In the genomic region with DNA sequence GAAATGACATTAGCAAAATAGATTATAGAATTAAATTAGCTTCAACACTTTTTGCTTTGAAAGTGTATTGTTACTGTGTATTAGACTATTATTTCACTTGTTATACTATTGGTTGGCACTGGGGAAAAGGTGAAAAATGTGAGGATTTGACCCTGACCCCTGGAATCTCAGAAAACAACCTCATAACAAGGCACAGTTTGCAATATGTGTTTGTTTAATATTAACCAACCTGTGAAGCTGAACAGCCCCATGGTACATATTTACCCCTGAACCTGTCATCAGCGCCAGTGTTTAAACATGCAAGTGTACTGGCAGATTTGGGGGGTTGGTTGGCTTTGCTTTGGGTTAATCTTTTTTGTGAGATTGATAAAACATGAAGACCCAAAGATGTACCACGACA, we compare ENCODE assay signal across 35 cellular contexts. TPM values are rescaled to one million over a fixed set of nuclear protein-coding genes. Genes with fewer than 3 reads are reported as not detected.
"Had no signal": no experiment of that assay in that cellular context is flagged by ENCODE, and none has a peak within 500 bp of the region (broad histone marks: within the 10 kb centered on the region; RNA-seq: fewer than 3 reads in every experiment).

No MANE protein-coding gene starts in this region.

- ATAC-seq: activated CD4-positive, alpha-beta T cell treated with anti-CD3 and anti-CD28 coated beads for 36 hours; activated CD8-positive, alpha-beta memory T cell treated with anti-CD3 and anti-CD28 coated beads, Interleukin-2, amount 10 ng/mL, durations not matched to agents 7 days and 5 days; activated CD8-positive, alpha-beta T cell treated with anti-CD3 and anti-CD28 coated beads, Interleukin-2, amount 10 ng/mL, durations not matched to agents 7 days and 5 days; activated naive CD8-positive, alpha-beta T cell treated with anti-CD3 and anti-CD28 coated beads, Interleukin-2, amount 50 U/mL, for 24 hours; body of pancreas; effector memory CD8-positive, alpha-beta T cell; gastroesophageal sphincter; T-helper 17 cell had no signal

- H3K4me1 ChIP-seq: adrenal gland, gastroesophageal sphincter had no signal

- H3K27ac ChIP-seq: adrenal gland, epithelial cell of prostate, esophagus squamous epithelium, gastroesophageal sphincter, WERI-Rb-1 had no signal

- H3K27me3 ChIP-seq: adrenal gland, body of pancreas, esophagus squamous epithelium, gastroesophageal sphincter had no signal

- H3K4me3 ChIP-seq: adrenal gland, body of pancreas, esophagus squamous epithelium, gastroesophageal sphincter had no signal

- H3K9me3 ChIP-seq: adrenal gland, body of pancreas, esophagus squamous epithelium, gastroesophageal sphincter had no signal

- DNase-seq: activated CD4-positive, alpha-beta memory T cell treated with anti-CD3 and anti-CD28 coated beads for 36 hours; activated CD4-positive, alpha-beta T cell treated with anti-CD3 and anti-CD28 coated beads for 36 hours; activated CD4-positive, alpha-beta T cell treated with anti-CD3 and anti-CD28 coated beads, Interleukin-2, amount 10 ng/mL, durations not matched to agents 24 days and 14 days; activated CD4-positive, CD25-positive, alpha-beta regulatory T cell; activated CD4-positive, CD25-positive, alpha-beta regulatory T cell treated with anti-CD3 and anti-CD28 coated beads, Interleukin-2, amount 50 U/mL, for 72 hours; activated CD8-positive, alpha-beta memory T cell treated with anti-CD3 and anti-CD28 coated beads, Interleukin-2, amount 10 ng/mL, durations not matched to agents 7 days and 5 days; activated CD8-positive, alpha-beta memory T cell treated with anti-CD3 and anti-CD28 coated beads, Interleukin-2, amount 50 U/mL, for 4 hours; activated CD8-positive, alpha-beta T cell treated with anti-CD3 and anti-CD28 coated beads, Interleukin-2, amount 10 ng/mL, durations not matched to agents 7 days and 5 days; activated effector memory CD4-positive, alpha-beta T cell treated with anti-CD3 and anti-CD28 coated beads, Interleukin-2, amount 50 U/mL, for 16 hours; activated naive CD4-positive, alpha-beta T cell treated with anti-CD3 and anti-CD28 coated beads for 36 hours; activated naive CD8-positive, alpha-beta T cell treated with anti-CD3 and anti-CD28 coated beads for 36 hours; activated naive CD8-positive, alpha-beta T cell treated with anti-CD3 and anti-CD28 coated beads, Interleukin-2, amount 50 U/mL, for 24 hours; activated T-cell treated with anti-CD3 and anti-CD28 coated beads, Interleukin-2, amount 50 U/mL, for 1 hour; activated T-cell treated with anti-CD3 and anti-CD28 coated beads, Interleukin-2, amount 50 U/mL, for 48 hours; adrenal gland; amygdala; aorta; caudate nucleus; cortex of kidney; dermis blood vessel endothelial cell; effector CD4-positive, alpha-beta T cell; effector memory CD8-positive, alpha-beta T cell; esophagus squamous epithelium; foreskin melanocyte; T-helper 1 cell; T-helper 17 cell; T1000; WERI-Rb-1 had no signal

- H3K36me3 ChIP-seq: adrenal gland, esophagus squamous epithelium, gastroesophageal sphincter, WERI-Rb-1 had no signal

RNA-seq across cellular contexts. Expression of a gene that starts 11.7 kb away (rescaled TPM):
- total RNA-seq: activated CD4-positive, alpha-beta memory T cell treated with anti-CD3 and anti-CD28 coated beads for 36 hours; activated CD4-positive, alpha-beta T cell treated with anti-CD3 and anti-CD28 coated beads for 36 hours; activated CD4-positive, alpha-beta T cell treated with anti-CD3 and anti-CD28 coated beads, Interleukin-2, amount 10 ng/mL, durations not matched to agents 24 days and 14 days; activated CD8-positive, alpha-beta memory T cell treated with anti-CD3 and anti-CD28 coated beads for 36 hours; activated CD8-positive, alpha-beta memory T cell treated with anti-CD3 and anti-CD28 coated beads, Interleukin-2, amount 10 ng/mL, durations not matched to agents 7 days and 5 days; activated CD8-positive, alpha-beta T cell treated with anti-CD3 and anti-CD28 coated beads, Interleukin-2, amount 10 ng/mL, durations not matched to agents 7 days and 5 days; activated naive CD4-positive, alpha-beta T cell treated with anti-CD3 and anti-CD28 coated beads for 36 hours; activated naive CD8-positive, alpha-beta T cell treated with anti-CD3 and anti-CD28 coated beads for 36 hours; activated T-helper 1 cell treated with anti-CD3 and anti-CD28 coated beads, Interleukin-12 subunit alpha, Interleukin-12 subunit beta, Interleukin-2, Interleukin-4 antibody, amounts not matched to agents 30 ng/mL and 10 ng/mL and 1 ng/mL, durations not matched to agents 14 hours and 24 hours and 36 hours; activated T-helper 2 cell treated with anti-CD3 and anti-CD28 coated beads, Interferon-gamma antibody, Interleukin-2, Interleukin-4, amounts not matched to agents 10 μg/mL and 5 μg/mL and 100 μg/mL, durations not matched to agents 14 hours and 24 hours and 36 hours; glomerular endothelial cell; T-helper 17 cell had no signal
